1 cellular context compared by ENCODE assay signal in the genomic region with DNA sequence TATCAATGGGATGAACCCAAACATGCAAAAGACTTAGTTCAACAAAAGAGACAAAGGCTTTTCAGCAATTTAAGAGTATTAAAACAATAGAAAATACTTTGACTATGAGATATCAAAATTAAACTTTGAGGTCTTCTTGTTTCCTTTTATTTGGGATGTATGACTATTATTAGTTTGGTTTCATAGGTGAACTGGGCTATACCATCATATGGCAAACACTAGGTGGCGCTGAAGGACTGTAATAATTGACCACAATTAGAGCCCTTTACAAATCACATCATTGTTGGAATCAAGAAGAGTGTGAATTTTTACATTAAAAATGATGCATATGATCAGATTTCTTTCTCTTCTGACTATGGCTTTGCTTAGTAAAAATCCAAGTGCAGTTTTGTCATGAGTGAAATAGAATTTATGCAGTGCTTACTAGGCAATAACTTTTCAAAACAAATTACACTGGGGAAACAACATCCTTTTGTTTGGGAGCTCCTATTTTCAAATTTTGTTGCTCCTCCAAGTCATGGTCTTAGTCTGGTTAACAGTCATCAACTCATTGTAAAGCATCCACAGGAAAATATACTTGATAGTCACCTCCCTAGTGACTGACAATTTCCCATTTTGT.
TF ChIP-seq lines count a peak whose summit lies in the region.

No MANE protein-coding gene starts in this region.

TF ChIP-seq in GM12878, 131 proteins besides CTCF, POLR2A, EP300 and RAD21 (continued from another document):
- TF ChIP-seq, protein P1, sequence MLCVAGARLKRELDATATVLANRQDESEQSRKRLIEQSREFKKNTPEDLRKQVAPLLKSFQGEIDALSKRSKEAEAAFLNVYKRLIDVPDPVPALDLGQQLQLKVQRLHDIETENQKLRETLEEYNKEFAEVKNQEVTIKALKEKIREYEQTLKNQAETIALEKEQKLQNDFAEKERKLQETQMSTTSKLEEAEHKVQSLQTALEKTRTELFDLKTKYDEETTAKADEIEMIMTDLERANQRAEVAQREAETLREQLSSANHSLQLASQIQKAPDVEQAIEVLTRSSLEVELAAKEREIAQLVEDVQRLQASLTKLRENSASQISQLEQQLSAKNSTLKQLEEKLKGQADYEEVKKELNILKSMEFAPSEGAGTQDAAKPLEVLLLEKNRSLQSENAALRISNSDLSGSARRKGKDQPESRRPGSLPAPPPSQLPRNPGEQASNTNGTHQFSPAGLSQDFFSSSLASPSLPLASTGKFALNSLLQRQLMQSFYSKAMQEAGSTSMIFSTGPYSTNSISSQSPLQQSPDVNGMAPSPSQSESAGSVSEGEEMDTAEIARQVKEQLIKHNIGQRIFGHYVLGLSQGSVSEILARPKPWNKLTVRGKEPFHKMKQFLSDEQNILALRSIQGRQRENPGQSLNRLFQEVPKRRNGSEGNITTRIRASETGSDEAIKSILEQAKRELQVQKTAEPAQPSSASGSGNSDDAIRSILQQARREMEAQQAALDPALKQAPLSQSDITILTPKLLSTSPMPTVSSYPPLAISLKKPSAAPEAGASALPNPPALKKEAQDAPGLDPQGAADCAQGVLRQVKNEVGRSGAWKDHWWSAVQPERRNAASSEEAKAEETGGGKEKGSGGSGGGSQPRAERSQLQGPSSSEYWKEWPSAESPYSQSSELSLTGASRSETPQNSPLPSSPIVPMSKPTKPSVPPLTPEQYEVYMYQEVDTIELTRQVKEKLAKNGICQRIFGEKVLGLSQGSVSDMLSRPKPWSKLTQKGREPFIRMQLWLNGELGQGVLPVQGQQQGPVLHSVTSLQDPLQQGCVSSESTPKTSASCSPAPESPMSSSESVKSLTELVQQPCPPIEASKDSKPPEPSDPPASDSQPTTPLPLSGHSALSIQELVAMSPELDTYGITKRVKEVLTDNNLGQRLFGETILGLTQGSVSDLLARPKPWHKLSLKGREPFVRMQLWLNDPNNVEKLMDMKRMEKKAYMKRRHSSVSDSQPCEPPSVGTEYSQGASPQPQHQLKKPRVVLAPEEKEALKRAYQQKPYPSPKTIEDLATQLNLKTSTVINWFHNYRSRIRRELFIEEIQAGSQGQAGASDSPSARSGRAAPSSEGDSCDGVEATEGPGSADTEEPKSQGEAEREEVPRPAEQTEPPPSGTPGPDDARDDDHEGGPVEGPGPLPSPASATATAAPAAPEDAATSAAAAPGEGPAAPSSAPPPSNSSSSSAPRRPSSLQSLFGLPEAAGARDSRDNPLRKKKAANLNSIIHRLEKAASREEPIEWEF (IDR thresholded peaks at IDR 0.05; ENCODE audit: insufficient replicate concordance, low read depth, low read length): no peak
- peak; percentile 58 for TF ChIP-seq SMC3 (IDR thresholded peaks at IDR 0.05; ENCODE audit: borderline replicate concordance, low read length)
- TF ChIP-seq, protein P2, sequence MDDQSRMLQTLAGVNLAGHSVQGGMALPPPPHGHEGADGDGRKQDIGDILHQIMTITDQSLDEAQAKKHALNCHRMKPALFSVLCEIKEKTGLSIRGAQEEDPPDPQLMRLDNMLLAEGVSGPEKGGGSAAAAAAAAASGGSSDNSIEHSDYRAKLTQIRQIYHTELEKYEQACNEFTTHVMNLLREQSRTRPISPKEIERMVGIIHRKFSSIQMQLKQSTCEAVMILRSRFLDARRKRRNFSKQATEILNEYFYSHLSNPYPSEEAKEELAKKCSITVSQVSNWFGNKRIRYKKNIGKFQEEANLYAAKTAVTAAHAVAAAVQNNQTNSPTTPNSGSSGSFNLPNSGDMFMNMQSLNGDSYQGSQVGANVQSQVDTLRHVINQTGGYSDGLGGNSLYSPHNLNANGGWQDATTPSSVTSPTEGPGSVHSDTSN (IDR thresholded peaks at IDR 0.05; ENCODE audit: insufficient replicate concordance, low read depth, low read length): no peak
